8 cellular contexts compared by ENCODE assay signal in the genomic region with DNA sequence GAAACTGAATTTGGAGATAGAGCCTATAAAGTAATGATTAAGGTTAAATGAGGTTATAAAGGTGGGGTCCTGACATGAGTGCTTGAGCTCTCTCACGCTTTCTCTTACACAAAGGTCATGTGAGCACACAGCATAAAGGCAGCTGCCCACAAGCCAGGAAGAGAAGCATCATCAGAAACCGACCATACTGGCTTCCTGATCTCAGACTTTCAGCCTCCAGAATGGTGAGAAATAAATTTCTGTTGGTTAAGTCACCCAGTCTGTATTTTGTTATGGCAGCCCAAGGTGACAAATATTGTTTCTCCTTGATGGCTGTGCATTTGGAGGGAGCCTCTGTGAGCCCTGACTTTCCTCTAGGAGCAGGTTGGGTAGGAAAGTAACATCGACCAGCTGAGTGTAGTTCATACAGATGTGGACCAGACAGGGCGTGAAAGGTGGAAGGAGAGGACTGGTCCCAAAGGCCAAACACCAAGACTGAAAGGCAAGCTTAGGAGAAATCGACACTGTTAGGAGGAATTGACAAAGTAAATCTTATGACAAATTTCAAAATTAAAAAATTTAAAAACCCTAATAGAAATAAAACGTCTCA.
DNase-seq lines count a peak whose midpoint lies in the region; ATAC-seq, FAIRE-seq and TF ChIP-seq lines count a peak whose summit lies in the region.

No MANE protein-coding gene starts in this region.

- H3K27ac Mint-ChIP-seq in activated CD4-positive, alpha-beta T cell treated with anti-CD3 and anti-CD28 coated beads, Interleukin-2, amount 10 ng/mL, durations not matched to agents 24 days and 14 days: peak overlapping the region; percentile 89
- H3K27ac Mint-ChIP-seq in T-helper 17 cell: peak overlapping the region; percentile 56

- WGBS in pancreas, 2 donors: 75 to 77% methylated on average over 6 of the region's 6 CpGs

- DNase-seq in activated CD4-positive, alpha-beta T cell treated with anti-CD3 and anti-CD28 coated beads, Interleukin-2, amount 10 ng/mL, durations not matched to agents 24 days and 14 days: peak; percentile 81
- DNase-seq in activated CD4-positive, alpha-beta T cell treated with anti-CD3 and anti-CD28 coated beads for 1 hour: no peak
- DNase-seq in T-helper 17 cell (no peak), pancreas (no peak), RKO (ENCODE audit: low spot score) (no peak)
- DNase-seq in stimulated activated CD8-positive, alpha-beta memory T cell treated with anti-CD3 and anti-CD28 coated beads, Interleukin-12 subunit alpha, Interleukin-12 subunit beta, amount 100 ng/mL, for 4 hours (ENCODE audit: low read depth): peak; percentile 12

- peaks cover 8% of the 10 kb centered on the region for H3K9me3 Mint-ChIP-seq in activated CD4-positive, alpha-beta T cell treated with anti-CD3 and anti-CD28 coated beads, Interleukin-2, amount 10 ng/mL, durations not matched to agents 24 days and 14 days

- H3K36me3 ChIP-seq in pancreas: no peaks in the 10 kb centered on the region

- no peaks in the 10 kb centered on the region for H3K27me3 ChIP-seq in pancreas

- no peak overlapping the region for H3K4me3 ChIP-seq in pancreas

- no peak for TF ChIP-seq CTCF in pancreas (IDR thresholded peaks at IDR 0.05)

- ATAC-seq in HG02678 (IDR thresholded peaks at IDR 0.05; ENCODE audit: unreplicated experiment): peak; percentile 70
- ATAC-seq in T-helper 17 cell: peak; percentile 73
- no peak for ATAC-seq in HG03280 (IDR thresholded peaks at IDR 0.05; ENCODE audit: unreplicated experiment)
- ATAC-seq in pancreas: no peak

- peak overlapping the region; percentile 79 for H3K4me3 Mint-ChIP-seq in activated CD4-positive, alpha-beta T cell treated with anti-CD3 and anti-CD28 coated beads, Interleukin-2, amount 10 ng/mL, durations not matched to agents 24 days and 14 days
- H3K4me3 Mint-ChIP-seq in T-helper 17 cell: no peak overlapping the region

- H3K27me3 Mint-ChIP-seq in activated CD4-positive, alpha-beta T cell treated with anti-CD3 and anti-CD28 coated beads, Interleukin-2, amount 10 ng/mL, durations not matched to agents 24 days and 14 days: no peaks in the 10 kb centered on the region
- H3K27me3 Mint-ChIP-seq in T-helper 17 cell: no peaks in the 10 kb centered on the region

- H3K9me3 ChIP-seq in T-helper 17 cell (ENCODE audit: control insufficient read depth, low read length, poor library complexity, severe bottlenecking) (no peaks in the 10 kb centered on the region), pancreas (no peaks in the 10 kb centered on the region)

- H3K4me1 Mint-ChIP-seq in activated CD4-positive, alpha-beta T cell treated with anti-CD3 and anti-CD28 coated beads, Interleukin-2, amount 10 ng/mL, durations not matched to agents 24 days and 14 days: peaks cover 29% of the 10 kb centered on the region
- peaks cover 15% of the 10 kb centered on the region for H3K4me1 Mint-ChIP-seq in T-helper 17 cell

- H3K27ac ChIP-seq in pancreas: no peak overlapping the region

- H3K36me3 Mint-ChIP-seq in activated CD4-positive, alpha-beta T cell treated with anti-CD3 and anti-CD28 coated beads, Interleukin-2, amount 10 ng/mL, durations not matched to agents 24 days and 14 days (ENCODE audit: low read depth): peaks cover 12% of the 10 kb centered on the region
- H3K36me3 Mint-ChIP-seq in T-helper 17 cell (ENCODE audit: low read depth): no peaks in the 10 kb centered on the region

- H3K4me1 ChIP-seq in pancreas: peaks cover 13 to 28% (median 13%) of the 10 kb centered on the region in 3 donors

- FAIRE-seq in pancreas (lab: Jason Lieb, UNC): no peak

- intact Hi-C loops in activated CD4-positive, alpha-beta T cell treated with anti-CD3 and anti-CD28 coated beads, Interleukin-2, amount 10 ng/mL, durations not matched to agents 24 days and 14 days (cut with micrococcal nuclease): loop anchor here (1.0 to 5.0 kb wide), 2 partner anchors 12 to 192 kb away; no protein-coding TSS in a partner anchor
- intact Hi-C loops in pancreas (cut with DNase I): no loop called here

Comparison
In these comparisons a context has a peak if more than half of its experiments do, and no peak if none do; other contexts are left out.
1. DNase-seq: peak in activated CD4-positive, alpha-beta T cell treated with anti-CD3 and anti-CD28 coated beads, Interleukin-2, amount 10 ng/mL, durations not matched to agents 24 days and 14 days (single experiment) and stimulated activated CD8-positive, alpha-beta memory T cell treated with anti-CD3 and anti-CD28 coated beads, Interleukin-12 subunit alpha, Interleukin-12 subunit beta, amount 100 ng/mL, for 4 hours (single experiment); none in activated CD4-positive, alpha-beta T cell treated with anti-CD3 and anti-CD28 coated beads for 1 hour (single experiment), T-helper 17 cell (0 of 3), pancreas (0 of 6) and RKO (single experiment).
2. ATAC-seq: peak in HG02678 (single experiment) and T-helper 17 cell (single experiment); none in HG03280 (single experiment) and pancreas (0 of 4).